9 cellular contexts compared by ENCODE assay signal in the genomic region with DNA sequence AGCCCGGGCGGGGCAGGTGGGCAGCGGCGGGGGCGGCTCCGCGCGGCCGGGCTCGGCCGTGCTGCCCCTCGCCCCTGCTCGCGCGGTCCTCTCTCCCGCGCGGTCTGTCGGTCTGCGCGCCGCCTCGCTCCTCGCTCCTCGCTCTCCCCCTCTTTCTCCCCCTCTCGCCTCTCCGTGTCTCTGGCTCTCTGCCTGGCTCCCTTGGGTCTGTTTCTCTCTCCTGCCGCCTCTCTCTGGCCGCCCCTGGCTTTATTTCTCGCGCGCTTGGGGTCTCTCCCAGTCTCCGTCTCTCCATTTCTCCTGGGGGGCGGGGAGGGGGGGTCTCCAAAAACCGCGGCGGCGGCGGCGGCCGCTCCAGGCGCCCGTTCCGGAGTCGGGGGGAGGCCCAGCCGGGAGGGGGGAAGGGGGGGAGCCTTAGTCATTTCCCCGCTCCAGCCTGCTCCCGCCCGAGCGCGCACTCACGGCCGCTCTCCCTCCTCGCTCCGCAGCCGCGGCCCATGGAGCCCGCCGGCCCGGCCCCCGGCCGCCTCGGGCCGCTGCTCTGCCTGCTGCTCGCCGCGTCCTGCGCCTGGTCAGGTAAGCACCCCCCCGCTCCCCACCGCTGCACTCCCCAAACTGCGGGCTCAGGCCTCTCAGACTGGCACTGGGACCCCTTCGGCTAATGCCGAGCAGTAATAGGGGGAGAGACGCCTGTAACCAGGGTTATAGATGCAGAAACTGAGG. TPM values are rescaled to one million over a fixed set of nuclear protein-coding genes. Genes with fewer than 3 reads are reported as not detected.
DNase-seq lines count a peak whose midpoint lies in the region; ATAC-seq, FAIRE-seq and TF ChIP-seq lines count a peak whose summit lies in the region.
"Had no signal": no experiment of that assay in that cellular context is flagged by ENCODE, and none has a peak within 500 bp of the region (broad histone marks: within the 10 kb centered on the region; RNA-seq: fewer than 3 reads in every experiment).

TSS of gene SIRPA (plus strand) at position 457 of the 723 bp plus-strand sequence. CDS start at position 498, 41 bp downstream.

- peak within 1 kb of the TSS; percentile 48; the same call in 1 of the 2 replicates for H3K18ac ChIP-seq in H1 (ENCODE audit: extremely low read depth, low read length)

- H2BK20ac ChIP-seq in H1 (ENCODE audit: low read length) = 0 out of 2 replicates have a peak within 1 kb of the TSS, but pooled peaks have one; percentile 48

- peaks cover 6% of the 10 kb centered on the region for H3K27me3 ChIP-seq in CD4-positive, alpha-beta memory T cell (ENCODE audit: insufficient read depth, low read length)
- H3K27me3 ChIP-seq in H1 (replicated peaks in 1 of 4; ENCODE audit: control insufficient read depth in 3 of 4, extremely low read depth in 1 of 4, insufficient read depth in 3 of 4, low read length in 3 of 4) = peaks cover 5 to 41% (median 33%) of the 10 kb centered on the region in 4 experiments

- peaks cover 14% of the 10 kb centered on the region; the same call in 1 of the 2 replicates for H3K23me2 ChIP-seq in H1 (ENCODE audit: low read depth, low read length)

- H2BK120ac ChIP-seq in H1 (replicated peaks; ENCODE audit: low read depth, low read length) = no peak within 1 kb of the TSS

- no peak within 1 kb of the TSS for H3K27ac Mint-ChIP-seq in CD4-positive, alpha-beta memory T cell
- no peak within 1 kb of the TSS for H3K27ac Mint-ChIP-seq in stimulated activated naive CD8-positive, alpha-beta T cell treated with anti-CD3 and anti-CD28 coated beads, Interleukin-15, amount 100 ng/mL, for 72 hours
- H3K27ac Mint-ChIP-seq: T-helper 1 cell treated with Interleukin-12 subunit alpha and Interleukin-12 subunit beta and Interleukin-4 antibody, amounts not matched to agents 30 μg/mL and 1 μg/mL, for 36 hours had no signal

- no peaks in the 10 kb centered on the region for H3K36me3 ChIP-seq in CD4-positive, alpha-beta memory T cell (ENCODE audit: insufficient read depth, low read length)
- H3K36me3 ChIP-seq in H1 (ENCODE audit: control insufficient read depth in 2 of 4, insufficient read depth in 4 of 4, low read length in 3 of 4) = no peaks in the 10 kb centered on the region

- TF ChIP-seq POLR2A in H1 (IDR thresholded peaks at IDR 0.05; ENCODE audit: control extremely low read depth in 1 of 2, low read depth in 2 of 2, low read length in 2 of 2) (peak in 1 of 2 experiments; percentile 24; a peak in 1 of 3 replicates), lower leg skin (IDR thresholded peaks at IDR 0.05) (no peak)

- H3K27me3 Mint-ChIP-seq in CD4-positive, alpha-beta memory T cell = peaks cover 33 to 56% of the 10 kb centered on the region in 2 donors
- H3K27me3 Mint-ChIP-seq in stimulated activated naive CD8-positive, alpha-beta T cell treated with anti-CD3 and anti-CD28 coated beads, Interleukin-15, amount 100 ng/mL, for 72 hours = peaks cover 95% of the 10 kb centered on the region

- H2BK15ac ChIP-seq in H1 (ENCODE audit: low read length) = peak within 1 kb of the TSS; percentile 88; the same call in 1 of the 2 replicates

- H2BK5ac ChIP-seq in H1 (ENCODE audit: low read depth, low read length) = no peak within 1 kb of the TSS

- H3K23ac ChIP-seq in H1 (ENCODE audit: insufficient read length) = no peak within 1 kb of the TSS

- POLR2A ChIA-PET in CD4-positive, alpha-beta memory T cell (lab: Charles Lee; ENCODE audit: partially characterized antibody) = no interaction called here
- POLR2A ChIA-PET in H1 (lab: Charles Lee; ENCODE audit: partially characterized antibody) = no interaction called here

- H2AK5ac ChIP-seq in H1 (ENCODE audit: low read depth, low read length) = no peak within 1 kb of the TSS

- in situ Hi-C loops in SK-MEL-5 (cut with HindIII; ENCODE audit: low pct_unique_long_range_greater_than_20kb, low sequenced_read_pairs) = no loop called here

- H4K20me1 ChIP-seq in H1 (replicated peaks in 1 of 2; ENCODE audit: control insufficient read depth in 1 of 2, insufficient read depth in 2 of 2, low read length in 2 of 2) = peaks cover 0 to 8% of the 10 kb centered on the region in 2 experiments

- CTCF ChIA-PET in CD4-positive, alpha-beta memory T cell (lab: Charles Lee; ENCODE audit: partially characterized antibody) = no interaction called here
- CTCF ChIA-PET in H1 (lab: Charles Lee; ENCODE audit: partially characterized antibody) = interaction anchor here (1.6 kb wide), 1 partner anchor 90 kb away, joined by 5 read pairs; no protein-coding TSS in a partner anchor

- peak within 1 kb of the TSS; percentile 47 for H4K91ac ChIP-seq in H1 (replicated peaks; ENCODE audit: insufficient read length, low read length)

- TF ChIP-seq RAD21 in H1 (IDR thresholded peaks at IDR 0.05 in 1 of 2, conservative IDR thresholded peaks at IDR 0.05 in 1 of 2; ENCODE audit: low read depth in 2 of 2, low read length in 2 of 2) = no peak

- no peaks in the 10 kb centered on the region for H3K9me3 ChIP-seq in CD4-positive, alpha-beta memory T cell (ENCODE audit: control insufficient read depth in 1 of 2, low read length in 2 of 2)
- no peaks in the 10 kb centered on the region for H3K9me3 ChIP-seq in H1 (ENCODE audit: insufficient read depth in 2 of 2, low read depth in 1 of 2, low read length in 1 of 2)

- 1% methylated on average over 12 of the region's 74 CpGs; no CpG with 5 or more reads in 1 of the 2 experiments for WGBS in H1 (ENCODE audit: extremely low coverage in 1 of 2, insufficient coverage in 1 of 2, insufficient read length in 1 of 2, insufficient replicate concordance in 2 of 2, low coverage in 1 of 2, low lambda C conversion rate in 2 of 2, missing lambda C conversion rate in 1 of 2), 2 experiments
- WGBS in lower leg skin, 2 donors = 1% methylated on average over 33 to 71 of the region's 74 CpGs

- peak within 1 kb of the TSS; percentile 52; the same call in 1 of the 2 replicates for H4K8ac ChIP-seq in H1 (ENCODE audit: extremely low read depth, insufficient read depth, low read length)

- H4K5ac ChIP-seq in H1 (ENCODE audit: insufficient read length, low read depth, low read length) = peak within 1 kb of the TSS; percentile 25

- no peak within 1 kb of the TSS for H3K27ac ChIP-seq in CD4-positive, alpha-beta memory T cell (ENCODE audit: low read depth, low read length)
- no peak within 1 kb of the TSS for H3K27ac ChIP-seq in H1 (ENCODE audit: low read depth, low read length)

- H3K4me2 ChIP-seq in H1 (ENCODE audit: insufficient read depth in 1 of 2, low read depth in 2 of 2, low read length in 2 of 2) = peak within 1 kb of the TSS; percentile 83 to 85

- FAIRE-seq in H1 (lab: Jason Lieb, UNC) = no peak

- H3K9ac ChIP-seq in H1 (replicated peaks in 1 of 4; ENCODE audit: extremely low read depth in 1 of 4, low read depth in 3 of 4, low read length in 3 of 4) = peak within 1 kb of the TSS in 2 of 4 experiments; percentile 35 to 45; a peak in 4 of 7 replicates

- H3K4me1 Mint-ChIP-seq in CD4-positive, alpha-beta memory T cell = peaks cover 0 to 10% (median 0%) of the 10 kb centered on the region in 4 donors
- peaks cover 28% of the 10 kb centered on the region for H3K4me1 Mint-ChIP-seq in stimulated activated naive CD8-positive, alpha-beta T cell treated with anti-CD3 and anti-CD28 coated beads, Interleukin-15, amount 100 ng/mL, for 72 hours

- TF ChIP-seq CTCF in H1 (IDR thresholded peaks at IDR 0.05; ENCODE audit: control extremely low read depth in 1 of 3, insufficient read depth in 1 of 3, low read depth in 1 of 3, low read length in 3 of 3) (no peak), lower leg skin (IDR thresholded peaks at IDR 0.05) (no peak)

- TF ChIP-seq EP300 in H1 (IDR thresholded peaks at IDR 0.05; ENCODE audit: borderline replicate concordance in 1 of 2, low read depth in 2 of 2, low read length in 2 of 2) = no peak

- peak within 1 kb of the TSS in 1 of 2 donors; percentile 29 for H3K4me3 ChIP-seq in CD4-positive, alpha-beta memory T cell (ENCODE audit: low read length in 2 of 2)
- peak within 1 kb of the TSS; percentile 56 to 80 (median 69) for H3K4me3 ChIP-seq in H1 (ENCODE audit: extremely low read depth in 1 of 4, insufficient read depth in 2 of 4, low read depth in 3 of 4, low read length in 4 of 4)
- peak within 1 kb of the TSS; percentile 52 for H3K4me3 ChIP-seq in lower leg skin (ENCODE audit: low read depth, poor library complexity, severe bottlenecking)

- H3K4ac ChIP-seq in H1 (replicated peaks; ENCODE audit: insufficient read length, low read depth, low read length) = no peak within 1 kb of the TSS

- no peaks in the 10 kb centered on the region for H3K9me3 Mint-ChIP-seq in CD4-positive, alpha-beta memory T cell
- H3K9me3 Mint-ChIP-seq in stimulated activated naive CD8-positive, alpha-beta T cell treated with anti-CD3 and anti-CD28 coated beads, Interleukin-15, amount 100 ng/mL, for 72 hours = no peaks in the 10 kb centered on the region
- H3K9me3 Mint-ChIP-seq: T-helper 1 cell treated with Interleukin-12 subunit alpha and Interleukin-12 subunit beta and Interleukin-4 antibody, amounts not matched to agents 30 μg/mL and 1 μg/mL, for 36 hours had no signal

- intact Hi-C loops in CD4-positive, alpha-beta memory T cell (cut with micrococcal nuclease) = no loop called here
- intact Hi-C loops in lower leg skin (cut with DNase I; ENCODE audit: low total_unique reads) = no loop called here

- H3K4me1 ChIP-seq in CD4-positive, alpha-beta memory T cell (ENCODE audit: insufficient read depth, low read length) = peaks cover 5% of the 10 kb centered on the region
- peaks cover 7 to 28% (median 10%) of the 10 kb centered on the region in 4 experiments for H3K4me1 ChIP-seq in H1 (replicated peaks in 1 of 4; ENCODE audit: control insufficient read depth in 3 of 4, insufficient read depth in 4 of 4, low read length in 3 of 4)

- DNase-seq in CD4-positive, alpha-beta memory T cell = no peak
- peak; percentile 62 for DNase-seq in HCEC 1CT
- peak; percentile 49 for DNase-seq in SK-MEL-5 (ENCODE audit: low read depth, low spot score)
- DNase-seq in H1 (ENCODE audit: low read depth in 1 of 2, low spot score in 2 of 2) = peak in 1 of 2 experiments; percentile 62
- DNase-seq in lower leg skin (ENCODE audit: low spot score in 2 of 2) = peak; percentile 43 to 93
- no peak for DNase-seq in stimulated activated naive CD8-positive, alpha-beta T cell treated with anti-CD3 and anti-CD28 coated beads, Interleukin-15, amount 100 ng/mL, for 72 hours
- no peak for DNase-seq in NCI-H774 (lab: John Stamatoyannopoulos, UW)

- H3K14ac ChIP-seq in H1 (ENCODE audit: insufficient read length) = no peak within 1 kb of the TSS

- peak within 1 kb of the TSS; percentile 31 to 80 (median 68) for H3K4me3 Mint-ChIP-seq in CD4-positive, alpha-beta memory T cell
- peak within 1 kb of the TSS; percentile 81 to 88 for H3K4me3 Mint-ChIP-seq in stimulated activated naive CD8-positive, alpha-beta T cell treated with anti-CD3 and anti-CD28 coated beads, Interleukin-15, amount 100 ng/mL, for 72 hours
- H3K4me3 Mint-ChIP-seq: T-helper 1 cell treated with Interleukin-12 subunit alpha and Interleukin-12 subunit beta and Interleukin-4 antibody, amounts not matched to agents 30 μg/mL and 1 μg/mL, for 36 hours had no signal

- H3K36me3 Mint-ChIP-seq in CD4-positive, alpha-beta memory T cell = no peaks in the 10 kb centered on the region

- no peak within 1 kb of the TSS for H3K56ac ChIP-seq in H1 (replicated peaks; ENCODE audit: insufficient read length, low read depth, low read length)

- no peaks in the 10 kb centered on the region for H3K79me1 ChIP-seq in H1 (ENCODE audit: low read depth, low read length)

- ATAC-seq in stimulated activated naive CD8-positive, alpha-beta T cell treated with anti-CD3 and anti-CD28 coated beads, Interleukin-15, amount 100 ng/mL, for 72 hours = peak; percentile 57
- ATAC-seq in HG02970 (IDR thresholded peaks at IDR 0.05; ENCODE audit: low FRiP score, unreplicated experiment) = no peak

- no peaks in the 10 kb centered on the region for H3K79me2 ChIP-seq in H1 (ENCODE audit: control insufficient read depth in 1 of 2, insufficient read depth in 2 of 2, low read length in 2 of 2)

- no peak within 1 kb of the TSS; the same call in 1 of the 2 replicates for H2BK12ac ChIP-seq in H1 (ENCODE audit: low read depth, low read length)

- H2AFZ ChIP-seq in H1 (ENCODE audit: low read length) = no peak within 1 kb of the TSS

RNA-seq across cellular contexts. Expression of gene SIRPA, which starts in this region (rescaled TPM):
- 1 to 10 TPM; 1.8 to 2.4 TPM for total RNA-seq in CD4-positive, alpha-beta memory T cell
- not detected for polyA plus RNA-seq in CD4-positive, alpha-beta memory T cell
- total RNA-seq in SK-MEL-5 (2014; rRNA removed; shearing (Covaris generic)) = 67.8 and 74.7 TPM in 2 replicates
- polyA plus RNA-seq in SK-MEL-5 (2015; cell fraction: cytosol; rRNA removed) = 274 and 332 TPM in 2 replicates
- 102 and 109 TPM in 2 replicates for polyA plus RNA-seq in SK-MEL-5 (2015; cell fraction: nucleus; rRNA removed)
- 4.3 and 4.4 TPM in 2 replicates for total RNA-seq in H1 (2021; fragmentation: NEBNext Ultra II Directional; extraction: Animal tissue kit (Norgen Biotek cat#: 25700))
- polyA plus RNA-seq in H1 (2011; rRNA removed) = 3.9 and 5.7 TPM in 2 replicates
- polyA plus RNA-seq in H1 (2011; cell fraction: cytosol; rRNA removed) = 3.2 TPM
- polyA plus RNA-seq in H1 (2011; cell fraction: nucleus; rRNA removed) = 6.7 TPM
- 4.9 to 6.1 TPM (median 5.2 TPM) in 4 replicates for polyA plus RNA-seq in H1 (2012, experiment 1 of 2)
- polyA plus RNA-seq in H1 (2012, experiment 2 of 2) = 4.8 TPM
- 2.9 TPM for polyA plus RNA-seq in H1 (2013, experiment 1 of 2)
- 3.1 TPM for polyA plus RNA-seq in H1 (2013, experiment 2 of 2)
- 3.2 and 3.4 TPM in 2 replicates for polyA minus RNA-seq in H1 (2011; rRNA and poly(A)+ RNA removed)
- 3.3 TPM for polyA minus RNA-seq in H1 (2011; cell fraction: cytosol; rRNA and poly(A)+ RNA removed)
- 3.0 TPM for polyA minus RNA-seq in H1 (2011; cell fraction: nucleus; rRNA and poly(A)+ RNA removed)
- total RNA-seq in lower leg skin = 10 to 100 TPM; 29.3 to 55.0 (median 44.1) TPM

Comparison
In these comparisons a context has a peak if more than half of its experiments do, and no peak if none do; other contexts are left out.
1. DNase-seq: peak in HCEC 1CT (single experiment), SK-MEL-5 (single experiment) and lower leg skin (2 of 2); none in CD4-positive, alpha-beta memory T cell (0 of 5), stimulated activated naive CD8-positive, alpha-beta T cell treated with anti-CD3 and anti-CD28 coated beads, Interleukin-15, amount 100 ng/mL, for 72 hours (0 of 2) and NCI-H774 (single experiment).